Comparison of ENCODE assay signal across 15 cellular contexts in the genomic region with DNA sequence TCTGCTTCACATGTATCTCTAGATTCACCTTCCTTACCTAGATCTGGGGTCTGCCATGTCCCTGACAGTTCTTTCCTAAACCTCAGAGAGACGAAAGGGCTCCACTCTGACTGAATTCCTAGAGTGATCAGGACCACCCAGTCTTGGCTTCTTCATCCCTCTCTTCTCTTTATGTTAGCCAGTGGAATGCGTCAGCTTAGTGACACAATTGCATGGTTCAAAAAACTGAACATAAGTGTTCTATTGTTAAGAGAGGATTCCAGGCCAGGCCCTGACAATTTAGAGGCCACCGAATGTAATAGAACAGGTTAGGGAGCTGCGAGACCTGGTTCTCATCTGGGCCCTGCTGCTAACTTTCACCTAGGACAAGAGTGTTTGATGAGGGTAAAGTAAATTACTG.
"Had no signal": no experiment of that assay in that cellular context is flagged by ENCODE, and none has a peak within 500 bp of the region (broad histone marks: within the 10 kb centered on the region; RNA-seq: fewer than 3 reads in every experiment).

No MANE protein-coding gene starts in this region.

- H3K4me3 Mint-ChIP-seq: activated CD4-positive, alpha-beta memory T cell treated with anti-CD3 and anti-CD28 coated beads for 36 hours had no signal

- H3K4me3 ChIP-seq: cardiac muscle cell, gastrocnemius medialis, uterus had no signal

- DNase-seq: activated CD4-positive, alpha-beta memory T cell treated with anti-CD3 and anti-CD28 coated beads for 36 hours; activated gamma-delta T cell; activated T-cell treated with anti-CD3 and anti-CD28 coated beads, Interleukin-2, amount 50 U/mL, for 48 hours; anterior cingulate cortex; cortex of kidney; effector memory CD8-positive, alpha-beta T cell; gastrocnemius medialis; kidney; left ventricle myocardium superior; stimulated activated CD4-positive, alpha-beta T cell treated with anti-CD3 and anti-CD28 coated beads, Interleukin-12 subunit alpha, Interleukin-12 subunit beta, amount 100 ng/mL, for 4 hours; uterus had no signal

- H3K27ac ChIP-seq: cardiac muscle cell, epithelial cell of prostate, gastrocnemius medialis, uterus had no signal

- H3K36me3 ChIP-seq: cardiac muscle cell, gastrocnemius medialis, uterus had no signal

- ATAC-seq: effector memory CD8-positive, alpha-beta T cell; gastrocnemius medialis; left ventricle myocardium superior had no signal

- H3K27me3 ChIP-seq: cardiac muscle cell, uterus had no signal

- H3K36me3 Mint-ChIP-seq: activated CD4-positive, alpha-beta memory T cell treated with anti-CD3 and anti-CD28 coated beads for 36 hours; activated naive CD8-positive, alpha-beta T cell had no signal

- H3K4me1 ChIP-seq: gastrocnemius medialis had no signal

- H3K9me3 ChIP-seq: gastrocnemius medialis, uterus had no signal

- H3K27ac Mint-ChIP-seq: activated CD4-positive, alpha-beta memory T cell treated with anti-CD3 and anti-CD28 coated beads for 36 hours; effector memory CD8-positive, alpha-beta T cell; stimulated activated naive CD8-positive, alpha-beta T cell treated with anti-CD3 and anti-CD28 coated beads, Interleukin-15, Interleukin-2, amounts not matched to agents 100 ng/mL and 50 ng/mL, for 24 hours had no signal

- H3K27me3 Mint-ChIP-seq: activated naive CD8-positive, alpha-beta T cell; effector memory CD8-positive, alpha-beta T cell; stimulated activated naive CD8-positive, alpha-beta T cell treated with anti-CD3 and anti-CD28 coated beads, Interleukin-15, Interleukin-2, amounts not matched to agents 100 ng/mL and 50 ng/mL, for 24 hours had no signal

- H3K9me3 Mint-ChIP-seq: activated CD4-positive, alpha-beta memory T cell treated with anti-CD3 and anti-CD28 coated beads for 36 hours; effector memory CD8-positive, alpha-beta T cell; stimulated activated naive CD8-positive, alpha-beta T cell treated with anti-CD3 and anti-CD28 coated beads, Interleukin-15, Interleukin-2, amounts not matched to agents 100 ng/mL and 50 ng/mL, for 24 hours had no signal
